10 cellular contexts compared by ENCODE assay signal in the genomic region with DNA sequence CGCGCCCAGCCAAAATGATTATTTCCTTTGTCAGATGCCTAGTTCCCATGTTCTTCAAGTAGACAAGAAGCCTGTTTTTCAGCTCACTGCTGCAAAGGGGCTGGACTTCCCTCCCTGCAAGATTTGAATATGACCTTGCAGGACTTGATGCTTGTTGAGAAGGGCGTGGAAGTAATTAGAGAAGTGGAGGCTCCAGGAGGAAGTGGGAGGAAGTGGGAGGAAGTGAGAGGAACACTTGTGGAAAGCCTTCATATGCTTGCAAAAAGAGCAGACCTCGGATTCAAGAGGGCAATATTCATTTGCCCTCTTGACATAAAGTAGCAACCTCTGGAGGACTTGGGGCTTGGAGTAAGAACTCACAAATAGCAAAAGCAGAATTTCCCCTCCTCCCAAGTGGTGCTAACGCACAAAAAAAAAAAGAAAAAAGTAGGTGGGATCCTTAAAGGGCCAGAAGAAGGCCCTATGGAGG.
A peak's percentile ranks its signal among the peaks of the same experiment; 100 is the strongest.
DNase-seq lines count a peak whose midpoint lies in the region.
"Had no signal": no experiment of that assay in that cellular context is flagged by ENCODE, and none has a peak within 500 bp of the region (broad histone marks: within the 10 kb centered on the region; RNA-seq: fewer than 3 reads in every experiment).

No MANE protein-coding gene starts in this region.

- no peaks in the 10 kb centered on the region for H3K27me3 ChIP-seq in mucosa of rectum (ENCODE audit: control insufficient read depth in 2 of 2, insufficient read depth in 2 of 2, low read length in 2 of 2)

- peaks cover 13 to 23% of the 10 kb centered on the region in 2 donors for H3K4me1 ChIP-seq in mucosa of rectum (ENCODE audit: control insufficient read depth in 2 of 2, insufficient read depth in 2 of 2, low read length in 2 of 2)

- H3K9ac ChIP-seq in mucosa of rectum (ENCODE audit: low read depth in 1 of 2, low read length in 2 of 2) = no peak overlapping the region

- DNase-seq in CD1c-positive myeloid dendritic cell (ENCODE audit: extremely low spot score) (peak; percentile 92), MV-4-11 (lab: John Stamatoyannopoulos, UW) (peak; percentile 97), caudate nucleus (lab: John Stamatoyannopoulos, UW) (peak in 3 of 61 donors; percentile 7 to 21 (median 13)), iPS-NIHi11 (ENCODE audit: low spot score) (no peak), NCI-H2227 treated with DMSO at 0.1 percent for 48 hours (lab: John Stamatoyannopoulos, UW) (no peak), NCI-H446 treated with DMSO at 0.1 percent for 48 hours (lab: John Stamatoyannopoulos, UW) (no peak), activated gamma-delta T cell treated with Interleukin-2 at 50 U/mL for 16 hours (no peak)
- DNase-seq: effector memory CD8-positive, alpha-beta T cell; stimulated activated naive CD4-positive, alpha-beta T cell had no signal

- peak overlapping the region in 1 of 2 donors; percentile 43 for H3K4me3 ChIP-seq in mucosa of rectum (ENCODE audit: low read length in 2 of 2)

- H3K27ac ChIP-seq in caudate nucleus (ENCODE audit: low read depth, low read length) (peak overlapping the region; percentile 39), mucosa of rectum (ENCODE audit: low read depth in 2 of 2, low read length in 2 of 2) (peak overlapping the region; percentile 36 to 64)

- H3K36me3 ChIP-seq in mucosa of rectum (ENCODE audit: control insufficient read depth in 2 of 2, insufficient read depth in 2 of 2, low read length in 2 of 2) = no peaks in the 10 kb centered on the region

- H3K9me3 ChIP-seq in mucosa of rectum (ENCODE audit: control insufficient read depth in 2 of 2, low read length in 2 of 2) = no peaks in the 10 kb centered on the region

Comparison
In these comparisons a context has a peak if more than half of its experiments do, and no peak if none do; other contexts are left out.
1. DNase-seq: peak in CD1c-positive myeloid dendritic cell (single experiment) and MV-4-11 (single experiment); none in iPS-NIHi11 (single experiment), NCI-H2227 treated with DMSO at 0.1 percent for 48 hours (single experiment), NCI-H446 treated with DMSO at 0.1 percent for 48 hours (single experiment) and activated gamma-delta T cell treated with Interleukin-2 at 50 U/mL for 16 hours (single experiment).